ENCODE assay signal across 12 cellular contexts in the genomic region with DNA sequence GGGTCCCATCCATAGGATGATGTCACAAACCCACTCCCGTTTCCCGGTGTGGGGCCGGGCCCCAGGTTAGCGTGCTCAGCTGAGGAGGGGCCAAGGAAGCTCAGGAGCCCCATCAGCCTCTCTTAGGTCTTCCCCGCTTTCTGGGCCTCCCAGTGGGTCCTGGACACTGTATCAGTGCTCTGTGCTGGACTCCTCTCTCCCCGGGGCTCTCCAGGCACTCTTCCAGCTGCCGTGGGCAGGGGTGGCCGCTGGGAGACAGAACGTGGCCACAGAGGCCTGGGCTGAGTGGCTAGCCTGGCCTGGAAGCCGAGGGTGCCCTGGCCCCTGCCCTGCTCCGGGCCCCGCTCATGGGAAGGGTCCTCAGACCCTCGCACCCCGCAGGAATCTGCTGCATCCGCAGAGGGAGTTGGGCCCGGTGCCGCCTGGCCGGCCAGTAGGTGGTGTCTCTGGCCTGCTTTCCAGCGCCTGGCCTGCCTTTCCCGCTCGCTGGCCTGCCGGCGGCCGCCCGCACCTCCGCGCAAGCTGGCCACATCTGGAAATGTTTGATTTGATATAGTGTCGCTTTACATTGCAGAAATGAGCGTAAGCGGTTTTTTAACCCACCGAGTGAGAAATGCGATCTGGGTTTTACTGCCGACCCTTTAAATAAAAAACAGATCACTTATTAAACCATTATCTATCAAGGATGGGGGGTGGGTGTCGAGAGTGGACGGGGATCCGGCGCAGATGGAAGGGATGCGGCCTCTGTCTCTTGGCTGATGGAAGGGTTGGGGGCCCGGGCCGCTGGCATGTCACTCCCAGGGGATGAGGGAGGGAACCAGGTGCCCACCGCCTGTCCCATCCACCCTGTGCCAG.
DNase-seq lines count a peak whose midpoint lies in the region; TF ChIP-seq lines count a peak whose summit lies in the region.
"Had no signal": no experiment of that assay in that cellular context is flagged by ENCODE, and none has a peak within 500 bp of the region (broad histone marks: within the 10 kb centered on the region; RNA-seq: fewer than 3 reads in every experiment).

No MANE protein-coding gene starts in this region.

- DNase-seq in AG04449 (ENCODE audit: low read depth, low spot score) = no peak
- DNase-seq in LNCaP clone FGC (ENCODE audit: low read depth) = no peak
- DNase-seq in head of caudate nucleus = peak; percentile 21 to 86 (median 61)
- peak; percentile 5 for DNase-seq in neuronal stem cell (ENCODE audit: low spot score)
- DNase-seq in stimulated activated naive CD4-positive, alpha-beta T cell treated with Interleukin-2 at 50 U/mL for 16 hours (lab: John Stamatoyannopoulos, UW) = no peak
- DNase-seq in stimulated activated CD4-positive, alpha-beta T cell treated with anti-CD3 and anti-CD28 coated beads, Interleukin-4, amount 100 ng/mL, for 1 hour = no peak
- DNase-seq in NCI-H345 (lab: John Stamatoyannopoulos, UW) = no peak
- no peak for DNase-seq in SW 1271 (lab: John Stamatoyannopoulos, UW)
- DNase-seq: NCI-H524 treated with DMSO at 0.1 percent for 48 hours, T-helper 2 cell had no signal

- TF ChIP-seq CTCF in AG04449 (IDR thresholded peaks at IDR 0.05; ENCODE audit: insufficient read depth, low read length, missing control alignments) (peak; percentile 3), LNCaP clone FGC (IDR thresholded peaks at IDR 0.05; ENCODE audit: control insufficient read depth, extremely low read depth, insufficient read depth) (peak; percentile 72)

- H2BK5ac ChIP-seq in neuronal stem cell (ENCODE audit: low read length) = peak overlapping the region; percentile 24

- no peak overlapping the region for H4K8ac ChIP-seq in neuronal stem cell (ENCODE audit: low read depth, low read length)

- H4K91ac ChIP-seq in neuronal stem cell (ENCODE audit: low read depth, low read length, poor library complexity) = no peak overlapping the region

- H2AFZ ChIP-seq in neuronal stem cell (ENCODE audit: low read length) = no peak overlapping the region

- no peak overlapping the region for H3K14ac ChIP-seq in neuronal stem cell (ENCODE audit: low read length)

- H3K4me1 ChIP-seq in neuronal stem cell (ENCODE audit: control insufficient read depth in 2 of 2, insufficient read depth in 1 of 2, low read depth in 1 of 2, low read length in 2 of 2) = no peaks in the 10 kb centered on the region

- no peaks in the 10 kb centered on the region for H3K36me3 ChIP-seq in neuronal stem cell (replicated peaks in 1 of 2; ENCODE audit: control insufficient read depth in 2 of 2, insufficient read depth in 2 of 2, low read length in 2 of 2)

- no CpG with 5 or more reads among the region's 41 CpGs for WGBS in neuronal stem cell (ENCODE audit: extremely low coverage in 2 of 2, insufficient read length in 2 of 2, insufficient replicate concordance in 1 of 2), 2 donors

- no peak overlapping the region for H3K9ac ChIP-seq in neuronal stem cell (ENCODE audit: low read depth, low read length, poor library complexity)

- H3K23ac ChIP-seq in neuronal stem cell (ENCODE audit: low read depth, low read length, poor library complexity) = peak overlapping the region; percentile 31

- H3K18ac ChIP-seq in neuronal stem cell (ENCODE audit: low read length) = peak overlapping the region; percentile 71

- H3K4me3 ChIP-seq in AG04449 (ENCODE audit: low read depth, low read length) (no peak overlapping the region), LNCaP clone FGC (ENCODE audit: low read depth, low read length) (no peak overlapping the region), neuronal stem cell (ENCODE audit: low read length in 2 of 2) (no peak overlapping the region)
- H3K4me3 ChIP-seq: lung, skin epidermis had no signal

- peak overlapping the region; percentile 94 for H2BK12ac ChIP-seq in neuronal stem cell (ENCODE audit: low read length)

- H2BK15ac ChIP-seq in neuronal stem cell (ENCODE audit: low read length) = peak overlapping the region; percentile 85

- POLR2A ChIA-PET in AG04449 (lab: Yijun Ruan, JAX) = no interaction called here

- peaks cover 0 to 48% (median 0%) of the 10 kb centered on the region in 3 experiments for H3K27me3 ChIP-seq in neuronal stem cell (ENCODE audit: control insufficient read depth in 3 of 3, insufficient read depth in 3 of 3, low read depth in 1 of 3, low read length in 3 of 3)

- peak overlapping the region; percentile 94 for H2BK120ac ChIP-seq in neuronal stem cell (ENCODE audit: low read depth, low read length)

- H3K9me3 ChIP-seq in neuronal stem cell (replicated peaks in 1 of 2; ENCODE audit: control insufficient read depth in 2 of 2, insufficient read depth in 1 of 2, low read depth in 1 of 2, low read length in 2 of 2) = peaks cover 8 to 15% of the 10 kb centered on the region in 2 donors

- H2AK5ac ChIP-seq in neuronal stem cell (ENCODE audit: low read depth, low read length) = peak overlapping the region; percentile 84

- no peak overlapping the region for H3K4ac ChIP-seq in neuronal stem cell (ENCODE audit: low read length)

- H3K27ac ChIP-seq in neuronal stem cell (replicated peaks; ENCODE audit: low read length) = no peak overlapping the region
- H3K27ac ChIP-seq: skin epidermis had no signal

- intact Hi-C loops in head of caudate nucleus (cut with DNase I) = loop anchor here (10.0 kb wide), 1 partner anchor 539 kb away; no protein-coding TSS in a partner anchor

- H3K4me2 ChIP-seq in neuronal stem cell (ENCODE audit: insufficient read depth, low read length, poor library complexity, severe bottlenecking) = no peak overlapping the region

- CTCF ChIA-PET in AG04449 (lab: Yijun Ruan, JAX) = no interaction called here

- no peaks in the 10 kb centered on the region for H3K79me1 ChIP-seq in neuronal stem cell (ENCODE audit: low read depth, low read length)

Comparison
In these comparisons a context has a peak if more than half of its experiments do, and no peak if none do; other contexts are left out.
1. DNase-seq: peak in head of caudate nucleus (42 of 42) and neuronal stem cell (single experiment); none in AG04449 (single experiment), LNCaP clone FGC (single experiment), stimulated activated naive CD4-positive, alpha-beta T cell treated with Interleukin-2 at 50 U/mL for 16 hours (single experiment), stimulated activated CD4-positive, alpha-beta T cell treated with anti-CD3 and anti-CD28 coated beads, Interleukin-4, amount 100 ng/mL, for 1 hour (single experiment), NCI-H345 (single experiment) and SW 1271 (0 of 2).